11 cellular contexts compared by ENCODE assay signal in genomic region chr9:93039976-93040375, GRCh38.
"Had no signal": no experiment of that assay in that cellular context is flagged by ENCODE, and none has a peak within 500 bp of the region (broad histone marks: within the 10 kb centered on the region; RNA-seq: fewer than 3 reads in every experiment).

No MANE protein-coding gene starts in this region.

- H3K27ac Mint-ChIP-seq: mesothelial cell of epicardium had no signal

- H3K4me3 Mint-ChIP-seq: activated T-cell treated with anti-CD3 and anti-CD28 coated beads, Interleukin-2, amount 50 U/mL, for 4 hours; mesothelial cell of epicardium had no signal

- H3K9me3 Mint-ChIP-seq: activated T-cell treated with anti-CD3 and anti-CD28 coated beads, Interleukin-2, amount 50 U/mL, for 4 hours had no signal

- ATAC-seq: activated T-cell treated with anti-CD3 and anti-CD28 coated beads, Interleukin-2, amount 50 U/mL, for 4 hours; esophagus mucosa had no signal

- H3K36me3 Mint-ChIP-seq: mesothelial cell of epicardium had no signal

- DNase-seq: activated CD4-positive, alpha-beta T cell treated with anti-CD3 and anti-CD28 coated beads for 48 hours; activated gamma-delta T cell; activated T-cell treated with anti-CD3 and anti-CD28 coated beads, Interleukin-2, amount 50 U/mL, for 4 hours; amygdala; brain microvascular endothelial cell; cerebellar nuclear complex; dermis blood vessel endothelial cell; hypothalamus; transverse colon had no signal
